ENCODE assay signal across 25 cellular contexts in genomic region chr9:18926513-18926912, GRCh38.
"Had no signal": no experiment of that assay in that cellular context is flagged by ENCODE, and none has a peak within 500 bp of the region (broad histone marks: within the 10 kb centered on the region; RNA-seq: fewer than 3 reads in every experiment).

No MANE protein-coding gene starts in this region.

- ATAC-seq: effector memory CD8-positive, alpha-beta T cell; esophagus mucosa; foreskin keratinocyte; gastrocnemius medialis; gastroesophageal sphincter had no signal

- H3K9me3 ChIP-seq: colonic mucosa, esophagus muscularis mucosa, esophagus squamous epithelium, gastrocnemius medialis, gastroesophageal sphincter had no signal

- H3K4me3 ChIP-seq: colonic mucosa, coronary artery, dorsolateral prefrontal cortex, esophagus muscularis mucosa, esophagus squamous epithelium, gastrocnemius medialis, gastroesophageal sphincter had no signal

- FAIRE-seq: colon, endometrium, endothelial cell of umbilical vein, frontal cortex had no signal

- H3K36me3 ChIP-seq: colonic mucosa, esophagus muscularis mucosa, esophagus squamous epithelium, gastrocnemius medialis, gastroesophageal sphincter had no signal

- H3K27ac ChIP-seq: colonic mucosa, coronary artery, dorsolateral prefrontal cortex, epithelial cell of prostate, esophagus muscularis mucosa, esophagus squamous epithelium, foreskin keratinocyte, gastrocnemius medialis, gastroesophageal sphincter had no signal

- DNase-seq: colonic mucosa; cortex of kidney; dermis blood vessel endothelial cell; dorsolateral prefrontal cortex; effector CD4-positive, alpha-beta T cell; effector CD8-positive, alpha-beta T cell; effector memory CD4-positive, alpha-beta T cell; effector memory CD8-positive, alpha-beta T cell; endodermal cell; erythroblast; esophagus squamous epithelium; foreskin fibroblast; foreskin keratinocyte; foreskin melanocyte; gastrocnemius medialis; glutamatergic neuron had no signal

- H3K27me3 ChIP-seq: colonic mucosa, dorsolateral prefrontal cortex, esophagus muscularis mucosa, esophagus squamous epithelium, foreskin keratinocyte, gastrocnemius medialis, gastroesophageal sphincter had no signal

- H3K4me1 ChIP-seq: colonic mucosa, foreskin keratinocyte had no signal
